ENCODE assay signal across 8 cellular contexts in the genomic region with DNA sequence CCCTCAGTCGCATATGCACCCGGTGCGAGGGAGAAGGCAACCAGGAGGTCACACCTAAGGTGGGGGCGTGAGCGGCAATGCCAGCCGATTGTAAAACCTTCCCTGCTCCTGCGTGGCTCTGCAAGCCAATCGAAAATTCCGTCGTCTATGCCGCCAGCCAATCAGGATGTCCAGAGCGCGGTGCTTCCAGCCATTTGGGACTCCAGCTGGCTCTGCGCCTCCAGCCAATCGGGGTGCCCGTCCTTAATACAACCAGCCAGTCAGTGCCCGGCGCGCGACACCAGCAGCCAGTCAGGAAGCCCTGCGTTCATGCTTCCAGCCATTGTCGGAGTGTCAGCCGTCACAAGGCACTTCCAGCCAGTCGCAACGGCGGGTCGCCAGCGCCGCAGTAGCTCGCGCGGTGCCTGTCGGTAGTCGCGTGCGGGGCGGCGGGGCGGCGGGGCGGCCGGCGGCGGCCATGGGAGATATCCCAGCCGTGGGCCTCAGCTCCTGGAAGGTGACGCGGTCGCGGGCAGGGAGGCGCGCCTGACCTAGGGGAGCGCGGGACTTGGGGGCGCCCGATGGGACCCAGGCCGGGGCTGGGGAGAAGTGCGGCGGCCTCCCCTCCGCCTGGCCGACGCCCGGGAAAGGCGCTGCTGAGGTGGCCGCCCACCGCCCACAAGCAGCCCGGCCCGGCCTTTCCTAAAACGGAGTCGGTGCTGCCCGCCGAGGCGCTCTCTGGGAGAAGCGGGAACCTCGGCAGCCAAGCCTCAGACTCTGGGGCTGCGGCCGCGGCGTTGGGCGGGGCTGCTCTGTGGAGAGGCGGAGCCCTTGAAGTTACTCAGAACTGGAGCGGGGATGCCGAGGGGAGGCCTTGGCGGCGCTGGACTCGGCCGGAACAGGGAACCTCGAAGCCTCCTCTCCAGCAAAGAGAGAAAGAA. TPM values are rescaled to one million over a fixed set of nuclear protein-coding genes. Genes with fewer than 3 reads are reported as not detected.
DNase-seq lines count a peak whose midpoint lies in the region; ATAC-seq lines count a peak whose summit lies in the region.

A gene (plus strand): TSS at position 340 of the 920 bp plus-strand sequence. CDS start 118 bp downstream, at position 458.

- H3K23ac ChIP-seq in trophoblast cell (ENCODE audit: low read length), result no peak within 1 kb of the TSS

- DNase-seq in HPDE6-E6E7 (ENCODE audit: extremely low spot score) (peak; percentile 47), anterior cingulate cortex (lab: John Stamatoyannopoulos, UW) (peak; percentile 18 to 91 (median 70)), left cardiac atrium (peak; percentile 92), trophoblast cell (peak; percentile 77 to 90)
- peak; percentile 85 for DNase-seq in T-helper 2 cell treated with Interferon-gamma antibody and Interleukin-4, amounts not matched to agents 5 μg/mL and 100 μg/mL, for 36 hours (ENCODE audit: low spot score)

- peaks cover 5% of the 10 kb centered on the region; the same call in 1 of the 2 replicates for H3K36me3 ChIP-seq in ES-I3 (ENCODE audit: insufficient read depth, low read length)
- H3K36me3 ChIP-seq in trophoblast cell (ENCODE audit: control insufficient read depth in 1 of 2, insufficient read depth in 2 of 2, low read length in 2 of 2), result no peaks in the 10 kb centered on the region
- no peaks in the 10 kb centered on the region for H3K36me3 ChIP-seq in thymus (ENCODE audit: control insufficient read depth, insufficient read depth)

- peak within 1 kb of the TSS; percentile 41 for H3K14ac ChIP-seq in trophoblast cell (ENCODE audit: low read length)

- H3K4me1 Mint-ChIP-seq in T-helper 2 cell treated with Interferon-gamma antibody and Interleukin-4, amounts not matched to agents 5 μg/mL and 100 μg/mL, for 36 hours (ENCODE audit: low read depth), result peaks cover 12% of the 10 kb centered on the region

- H3K4me3 Mint-ChIP-seq in T-helper 2 cell treated with Interferon-gamma antibody and Interleukin-4, amounts not matched to agents 5 μg/mL and 100 μg/mL, for 36 hours, result peak within 1 kb of the TSS; percentile 85

- H2AK5ac ChIP-seq in trophoblast cell (ENCODE audit: low read length), result no peak within 1 kb of the TSS

- H3K4me3 ChIP-seq in trophoblast cell (ENCODE audit: low read depth, low read length) (peak within 1 kb of the TSS; percentile 67), thymus (ENCODE audit: low read length) (peak within 1 kb of the TSS; percentile 55)

- H3K18ac ChIP-seq in trophoblast cell (ENCODE audit: low read length), result peak within 1 kb of the TSS; percentile 58

- no peak within 1 kb of the TSS for H2BK120ac ChIP-seq in trophoblast cell (ENCODE audit: insufficient read depth, low read length, poor library complexity)

- H3K79me2 ChIP-seq in trophoblast cell (ENCODE audit: control insufficient read depth, insufficient read depth, low read length, poor library complexity), result peaks cover 2% of the 10 kb centered on the region

- peaks cover 3% of the 10 kb centered on the region for H3K9me3 Mint-ChIP-seq in T-helper 2 cell treated with Interferon-gamma antibody and Interleukin-4, amounts not matched to agents 5 μg/mL and 100 μg/mL, for 36 hours

- H3K4me1 ChIP-seq in ES-I3 (ENCODE audit: insufficient read depth, low read length) (no peaks in the 10 kb centered on the region), trophoblast cell (ENCODE audit: control insufficient read depth in 1 of 2, insufficient read depth in 2 of 2, low read length in 2 of 2) (peaks cover 3 to 6% of the 10 kb centered on the region in 2 experiments), thymus (ENCODE audit: control insufficient read depth, insufficient read depth, low read length) (no peaks in the 10 kb centered on the region)

- peak within 1 kb of the TSS; percentile 82 for H3K27ac Mint-ChIP-seq in T-helper 2 cell treated with Interferon-gamma antibody and Interleukin-4, amounts not matched to agents 5 μg/mL and 100 μg/mL, for 36 hours

- no peak within 1 kb of the TSS for H2BK12ac ChIP-seq in trophoblast cell (ENCODE audit: low read length)

- H3K79me1 ChIP-seq in trophoblast cell (ENCODE audit: low read length), result peaks cover 3% of the 10 kb centered on the region

- H3K27me3 Mint-ChIP-seq in T-helper 2 cell treated with Interferon-gamma antibody and Interleukin-4, amounts not matched to agents 5 μg/mL and 100 μg/mL, for 36 hours (ENCODE audit: low read depth), result peaks cover 47% of the 10 kb centered on the region

- peak within 1 kb of the TSS; percentile 75 for H3K4me2 ChIP-seq in trophoblast cell (ENCODE audit: low read length)

- H4K91ac ChIP-seq in trophoblast cell (ENCODE audit: low read depth, low read length), result peak within 1 kb of the TSS; percentile 65

- intact Hi-C loops in left cardiac atrium (cut with DNase I), result no loop called here

- ATAC-seq in left cardiac atrium (peak; percentile 95 to 97), GM21360 (IDR thresholded peaks at IDR 0.05; ENCODE audit: unreplicated experiment) (no peak)

- peak within 1 kb of the TSS; percentile 58 for H4K12ac ChIP-seq in trophoblast cell (ENCODE audit: low read depth, low read length)

- H3K9ac ChIP-seq in ES-I3 (ENCODE audit: low read depth, low read length) (peak within 1 kb of the TSS; percentile 64), trophoblast cell (ENCODE audit: low read length) (no peak within 1 kb of the TSS)

- H3K27ac ChIP-seq in trophoblast cell (ENCODE audit: low read depth, low read length), result no peak within 1 kb of the TSS
- H3K27ac ChIP-seq in thymus (ENCODE audit: low read depth), result no peak within 1 kb of the TSS

- H3K4ac ChIP-seq in trophoblast cell (ENCODE audit: low read depth, low read length), result no peak within 1 kb of the TSS

- H3K36me3 Mint-ChIP-seq in T-helper 2 cell treated with Interferon-gamma antibody and Interleukin-4, amounts not matched to agents 5 μg/mL and 100 μg/mL, for 36 hours (ENCODE audit: low read depth), result peaks cover 5% of the 10 kb centered on the region

- no peak within 1 kb of the TSS for H2BK5ac ChIP-seq in trophoblast cell (ENCODE audit: low read depth, low read length, poor library complexity)

- H3K9me3 ChIP-seq in ES-I3 (ENCODE audit: control insufficient read depth, insufficient read depth, low read length) (no peaks in the 10 kb centered on the region), trophoblast cell (ENCODE audit: insufficient read depth, low read depth, low read length) (peaks cover 8% of the 10 kb centered on the region), thymus (ENCODE audit: control insufficient read depth) (peaks cover 3% of the 10 kb centered on the region)

- H3K27me3 ChIP-seq in trophoblast cell (ENCODE audit: insufficient read depth, low read length), result peaks cover 8% of the 10 kb centered on the region
- peaks cover 2% of the 10 kb centered on the region for H3K27me3 ChIP-seq in thymus (ENCODE audit: control insufficient read depth, insufficient read depth)

- H2AFZ ChIP-seq in trophoblast cell (ENCODE audit: insufficient read depth, low read length, poor library complexity), result peak within 1 kb of the TSS; percentile 64

- WGBS in trophoblast cell (ENCODE audit: extremely low coverage, insufficient coverage, insufficient read length), result no CpG with 5 or more reads among the region's 87 CpGs
- 14% methylated on average over 87 of the region's 87 CpGs for WGBS in thymus

- H4K8ac ChIP-seq in trophoblast cell (ENCODE audit: low read depth, low read length), result peak within 1 kb of the TSS; percentile 81

RNA-seq across cellular contexts. Expression of the gene that starts here (rescaled TPM):
- 1 to 10 TPM; 7.5 to 8.4 TPM for total RNA-seq in left cardiac atrium
- polyA plus RNA-seq in trophoblast cell (2013), result 0.31 and 0.42 TPM in 2 replicates
- 1.4 TPM for polyA plus RNA-seq in thymus
